In the genomic region with DNA sequence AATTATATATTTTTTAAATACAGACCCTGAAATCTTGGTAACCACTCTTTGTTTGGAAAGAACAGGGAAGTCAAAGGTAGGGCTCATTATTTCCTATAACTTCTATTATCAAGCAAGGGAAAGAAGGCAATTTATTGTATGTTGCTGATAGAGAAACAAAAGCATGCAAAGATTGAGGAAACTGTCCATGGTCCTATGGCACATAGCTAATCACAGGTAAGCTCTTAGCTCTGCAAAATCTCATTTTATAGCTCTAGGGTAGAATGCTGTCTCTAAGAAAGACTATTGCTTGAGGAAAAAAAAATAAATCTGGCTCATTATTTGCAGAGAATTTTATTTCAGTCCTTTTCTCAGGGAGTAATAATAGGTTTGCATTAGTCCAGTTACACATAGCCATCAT, we compare ENCODE assay signal across 32 cellular contexts. TPM values are rescaled to one million over a fixed set of nuclear protein-coding genes. Genes with fewer than 3 reads are reported as not detected.
"Had no signal": no experiment of that assay in that cellular context is flagged by ENCODE, and none has a peak within 500 bp of the region (broad histone marks: within the 10 kb centered on the region; RNA-seq: fewer than 3 reads in every experiment).

No MANE protein-coding gene starts in this region.

- H3K27me3 ChIP-seq: adrenal gland, ascending aorta, body of pancreas, breast epithelium, colonic mucosa had no signal

- H3K9me3 ChIP-seq: adrenal gland, ascending aorta, body of pancreas, breast epithelium, colonic mucosa had no signal

- ATAC-seq: activated naive CD4-positive, alpha-beta T cell treated with anti-CD3 and anti-CD28 coated beads, Interleukin-2, amount 50 U/mL, for 72 hours; activated naive CD8-positive, alpha-beta T cell treated with anti-CD3 and anti-CD28 coated beads, Interleukin-2, amount 50 U/mL, for 24 hours; activated T-cell treated with anti-CD3 and anti-CD28 coated beads, Interleukin-2, amount 50 U/mL, for 72 hours; activated T-helper 17 cell treated with anti-CD3 and anti-CD28 coated beads, Interleukin-2, amount 50 U/mL, for 72 hours; body of pancreas had no signal

- H3K27ac ChIP-seq: adrenal gland, ascending aorta, body of pancreas, brain microvascular endothelial cell, breast epithelium, cardiac muscle cell, colonic mucosa had no signal

- H3K4me1 ChIP-seq: adrenal gland, ascending aorta, body of pancreas, breast epithelium, colonic mucosa had no signal

- DNase-seq: activated effector memory CD4-positive, alpha-beta T cell treated with anti-CD3 and anti-CD28 coated beads, Interleukin-2, amount 50 U/mL, for 16 hours; activated effector memory CD4-positive, alpha-beta T cell treated with Interleukin-2 at 50 U/mL for 16 hours; activated gamma-delta T cell; activated gamma-delta T cell treated with Interleukin-2 at 50 U/mL for 16 hours; activated naive CD4-positive, alpha-beta T cell; activated naive CD4-positive, alpha-beta T cell treated with anti-CD3 and anti-CD28 coated beads for 36 hours; activated naive CD4-positive, alpha-beta T cell treated with anti-CD3 and anti-CD28 coated beads, Interleukin-2, amount 10 ng/mL, durations not matched to agents 7 days and 5 days; activated naive CD4-positive, alpha-beta T cell treated with anti-CD3 and anti-CD28 coated beads, Interleukin-2, amount 50 U/mL, for 16 hours; activated naive CD4-positive, alpha-beta T cell treated with Interleukin-2 at 50 U/mL for 16 hours; activated naive CD8-positive, alpha-beta T cell treated with anti-CD3 and anti-CD28 coated beads for 36 hours; activated naive CD8-positive, alpha-beta T cell treated with anti-CD3 and anti-CD28 coated beads, Interleukin-2, amount 10 ng/mL, durations not matched to agents 7 days and 5 days; activated naive CD8-positive, alpha-beta T cell treated with anti-CD3 and anti-CD28 coated beads, Interleukin-2, amount 50 U/mL, for 24 hours; activated T-cell treated with anti-CD3 and anti-CD28 coated beads, Interleukin-2, amount 50 U/mL, for 48 hours; activated T-cell treated with anti-CD3 and anti-CD28 coated beads, Interleukin-2, amount 50 U/mL, for 72 hours; adrenal gland; amniotic stem cell; amygdala; anterior cingulate cortex; aorta; body of pancreas; brain microvascular endothelial cell; caudate nucleus; central memory CD4-positive, alpha-beta T cell; cerebellar nuclear complex; colonic mucosa had no signal

- H3K36me3 ChIP-seq: adrenal gland, ascending aorta, brain microvascular endothelial cell, breast epithelium, cardiac muscle cell, colonic mucosa had no signal

- H3K4me3 ChIP-seq: adrenal gland, ascending aorta, body of pancreas, breast epithelium, cardiac muscle cell, colonic mucosa had no signal

RNA-seq across cellular contexts. Expression of a gene that starts 7.4 kb away (rescaled TPM):
- total RNA-seq: activated naive CD4-positive, alpha-beta T cell treated with anti-CD3 and anti-CD28 coated beads for 36 hours; activated naive CD8-positive, alpha-beta T cell treated with anti-CD3 and anti-CD28 coated beads for 36 hours; activated naive CD8-positive, alpha-beta T cell treated with anti-CD3 and anti-CD28 coated beads, Interleukin-2, amount 10 ng/mL, durations not matched to agents 7 days and 5 days; activated T-cell treated with anti-CD3 and anti-CD28 coated beads, Interleukin-2, amount 50 U/mL, for 72 hours; activated T-helper 1 cell treated with anti-CD3 and anti-CD28 coated beads, Interleukin-12 subunit alpha, Interleukin-12 subunit beta, Interleukin-2, Interleukin-4 antibody, amounts not matched to agents 30 ng/mL and 10 ng/mL and 1 ng/mL, durations not matched to agents 14 hours and 24 hours and 36 hours; bronchial epithelial cell had no signal
